ENCODE assay signal across 9 cellular contexts in genomic region chr17:38896373-38896954, GRCh38. TPM values are rescaled to one million over a fixed set of nuclear protein-coding genes. Genes with fewer than 3 reads are reported as not detected.
DNase-seq lines count a peak whose midpoint lies in the region; ATAC-seq and TF ChIP-seq lines count a peak whose summit lies in the region.
"Had no signal": no experiment of that assay in that cellular context is flagged by ENCODE, and none has a peak within 500 bp of the region (broad histone marks: within the 10 kb centered on the region; RNA-seq: fewer than 3 reads in every experiment).

No MANE protein-coding gene starts in this region.

- no peak for TF ChIP-seq POLR2A in gastrocnemius medialis (IDR thresholded peaks at IDR 0.05)

- H3K27ac Mint-ChIP-seq in activated CD8-positive, alpha-beta T cell treated with anti-CD3 and anti-CD28 coated beads for 36 hours: peak overlapping the region; percentile 99

- H3K9me3 Mint-ChIP-seq in activated CD8-positive, alpha-beta T cell treated with anti-CD3 and anti-CD28 coated beads for 36 hours: no peaks in the 10 kb centered on the region

- H3K27me3 ChIP-seq in heart right ventricle (no peaks in the 10 kb centered on the region), gastrocnemius medialis (no peaks in the 10 kb centered on the region)

- CTCF ChIA-PET in activated CD8-positive, alpha-beta T cell treated with anti-CD3 and anti-CD28 coated beads for 36 hours (lab: Charles Lee): interaction anchor here (3.6 kb wide), 1 partner anchor 26 kb away, joined by 25 read pairs; the partner anchor contains the start of gene LASP1

- H3K4me1 ChIP-seq in heart right ventricle (peaks cover 40 to 99% (median 83%) of the 10 kb centered on the region in 9 donors), gastrocnemius medialis (peaks cover 53 to 65% of the 10 kb centered on the region in 2 donors)

- peaks cover 82% of the 10 kb centered on the region for H3K4me1 Mint-ChIP-seq in activated CD8-positive, alpha-beta T cell treated with anti-CD3 and anti-CD28 coated beads for 36 hours (ENCODE audit: low read depth)

- H3K27me3 Mint-ChIP-seq in activated CD8-positive, alpha-beta T cell treated with anti-CD3 and anti-CD28 coated beads for 36 hours: no peaks in the 10 kb centered on the region

- H3K4me3 ChIP-seq in heart right ventricle (no peak overlapping the region), gastrocnemius medialis (no peak overlapping the region)

- H3K36me3 Mint-ChIP-seq in activated CD8-positive, alpha-beta T cell treated with anti-CD3 and anti-CD28 coated beads for 36 hours (ENCODE audit: low read depth): peaks cover 67% of the 10 kb centered on the region

- no peak for ATAC-seq in activated CD8-positive, alpha-beta T cell treated with anti-CD3 and anti-CD28 coated beads for 36 hours
- ATAC-seq in heart right ventricle (peak in 5 of 8 donors; percentile 5 to 18 (median 15)), gastrocnemius medialis (no peak), HG02623 (IDR thresholded peaks at IDR 0.05; ENCODE audit: unreplicated experiment) (no peak), GM19463 (IDR thresholded peaks at IDR 0.05; ENCODE audit: unreplicated experiment) (no peak)

- POLR2A ChIA-PET in activated CD8-positive, alpha-beta T cell treated with anti-CD3 and anti-CD28 coated beads for 36 hours (lab: Charles Lee): interaction anchor here (0.6 to 6.2 kb wide), 8 partner anchors 9 to 192 kb away, joined by 3 to 55 read pairs (median 13); partner anchors contain the start of genes LASP1, MLLT6 and RPL23

- peaks cover 0 to 72% (median 20%) of the 10 kb centered on the region in 9 donors for H3K36me3 ChIP-seq in heart right ventricle
- peaks cover 0 to 7% of the 10 kb centered on the region in 2 donors for H3K36me3 ChIP-seq in gastrocnemius medialis

- TF ChIP-seq CTCF in activated CD8-positive, alpha-beta T cell treated with anti-CD3 and anti-CD28 coated beads for 36 hours (IDR thresholded peaks at IDR 0.05): no peak
- TF ChIP-seq CTCF in heart right ventricle (IDR thresholded peaks at IDR 0.05) (no peak), gastrocnemius medialis (IDR thresholded peaks at IDR 0.05 in 4 of 5, conservative IDR thresholded peaks at IDR 0.05 in 1 of 5) (no peak)

- no peak overlapping the region for H3K4me3 Mint-ChIP-seq in activated CD8-positive, alpha-beta T cell treated with anti-CD3 and anti-CD28 coated beads for 36 hours

- intact Hi-C loops in activated CD8-positive, alpha-beta T cell treated with anti-CD3 and anti-CD28 coated beads for 36 hours (cut with micrococcal nuclease): no loop called here
- intact Hi-C loops in heart right ventricle (cut with DNase I) (no loop called here), gastrocnemius medialis (cut with DNase I; ENCODE audit: low total_unique reads) (no loop called here)

- H3K27ac ChIP-seq in heart right ventricle (peak overlapping the region; percentile 37 to 86 (median 68)), gastrocnemius medialis (peak overlapping the region; percentile 64 to 81 (median 76))

- no peaks in the 10 kb centered on the region for H3K9me3 ChIP-seq in heart right ventricle
- H3K9me3 ChIP-seq in gastrocnemius medialis: no peaks in the 10 kb centered on the region

- WGBS in heart right ventricle, 2 donors: 52 to 61% methylated on average over 13 of the region's 13 CpGs

- in situ Hi-C loops in gastrocnemius medialis (cut with MboI; ENCODE audit: low sequenced_read_pairs in 4 of 4): loop anchor here in 1 of 4 donors (25.0 kb wide), 1 partner anchor 91 kb away; no protein-coding TSS in a partner anchor

- DNase-seq in ELF-1 (ENCODE audit: low read depth, low spot score) (peak; percentile 86), heart right ventricle (peak; percentile 54), gastrocnemius medialis (no peak), NCI-H446 (lab: John Stamatoyannopoulos, UW) (no peak), HuH-7.5 (ENCODE audit: low spot score) (no peak)
- no peak for DNase-seq in activated CD8-positive, alpha-beta T cell treated with anti-CD3 and anti-CD28 coated beads for 36 hours
- DNase-seq: stimulated activated CD8-positive, alpha-beta memory T cell treated with anti-CD3 and anti-CD28 coated beads, Interleukin-4, amount 100 ng/mL, for 48 hours had no signal

RNA-seq across cellular contexts. Expression of gene LASP1, which starts 26.6 kb away (rescaled TPM):
- 100 to 1,000 TPM; 135 to 139 TPM for total RNA-seq in activated CD8-positive, alpha-beta T cell treated with anti-CD3 and anti-CD28 coated beads for 36 hours
- total RNA-seq in heart right ventricle (10 to 100 TPM; 19.5 to 56.9 (median 23.0) TPM), gastrocnemius medialis (10 to 100 TPM; 10.7 to 24.1 (median 20.5) TPM)
- polyA plus RNA-seq in heart right ventricle: 10 to 100 TPM; 21.3 to 25.4 TPM

RNA-seq across cellular contexts. Expression of gene RPL23, which starts 42.9 kb away (rescaled TPM):
- total RNA-seq in activated CD8-positive, alpha-beta T cell treated with anti-CD3 and anti-CD28 coated beads for 36 hours: 1,000 to 10,000 TPM; 1,908 to 1,957 TPM
- total RNA-seq in heart right ventricle (100 to 1,000 TPM; 725 to 991 (median 835) TPM), gastrocnemius medialis (1,000 to 10,000 TPM in 1 of 4 donors, 100 to 1,000 TPM in 3; 878 to 1,126 (median 955) TPM)
- polyA plus RNA-seq in heart right ventricle: 1,000 to 10,000 TPM; 1,798 to 2,733 TPM

Comparison
In these comparisons a context has a peak if more than half of its experiments do, and no peak if none do; other contexts are left out.
1. DNase-seq: peak in ELF-1 (single experiment) and heart right ventricle (2 of 2); none in activated CD8-positive, alpha-beta T cell treated with anti-CD3 and anti-CD28 coated beads for 36 hours (single experiment), gastrocnemius medialis (0 of 2), NCI-H446 (0 of 2) and HuH-7.5 (single experiment).
2. ATAC-seq: peak in heart right ventricle (5 of 8); none in activated CD8-positive, alpha-beta T cell treated with anti-CD3 and anti-CD28 coated beads for 36 hours (single experiment), gastrocnemius medialis (0 of 2), HG02623 (single experiment) and GM19463 (single experiment).